ENCODE assay signal across 9 cellular contexts in the genomic region with DNA sequence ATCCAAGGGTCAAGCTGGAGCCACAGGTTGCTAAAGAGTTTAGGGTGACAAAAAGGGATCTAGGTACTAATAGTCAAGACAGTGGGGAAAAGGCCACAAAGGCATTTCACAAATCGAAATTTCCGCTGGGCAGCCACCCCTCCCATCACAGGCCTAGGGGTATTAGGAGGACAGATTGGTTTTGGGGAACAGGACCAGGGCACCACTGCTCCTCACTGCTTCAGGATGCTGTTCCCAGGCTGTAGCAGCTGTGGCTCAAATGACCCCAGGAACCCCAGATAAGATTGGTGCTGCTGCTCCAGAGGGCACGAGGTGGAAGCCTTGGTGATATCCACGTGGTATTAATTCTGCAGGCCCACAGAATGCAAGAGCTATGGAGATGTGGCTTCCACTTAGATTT.
"Had no signal": no experiment of that assay in that cellular context is flagged by ENCODE, and none has a peak within 500 bp of the region (broad histone marks: within the 10 kb centered on the region; RNA-seq: fewer than 3 reads in every experiment).

No MANE protein-coding gene starts in this region.

- H3K9me3 ChIP-seq: HAP-1 had no signal

- H3K9me3 Mint-ChIP-seq: HFFc6 had no signal

- H3K4me3 Mint-ChIP-seq: GM23338, H9, HFFc6 had no signal

- H3K36me3 ChIP-seq: HAP-1 had no signal

- H3K4me3 ChIP-seq: GM23248, GM23338, HAP-1 had no signal

- DNase-seq: GM23248, GOT3, H7, H9, HCEC 1CT, HFFc6 had no signal

- H3K4me1 ChIP-seq: HAP-1 had no signal

- H3K4me2 ChIP-seq: GM23338 had no signal

- H3K27ac Mint-ChIP-seq: GM23338, HFFc6 had no signal

- H3K9ac ChIP-seq: GM23248 had no signal

- H2AFZ ChIP-seq: GM23248, GM23338 had no signal

- H3K27ac ChIP-seq: GM23248 had no signal

- ATAC-seq: GM23338, HCT116 had no signal
